ENCODE assay signal across 28 cellular contexts in genomic region chr9:126479515-126479914, GRCh38.
"Had no signal": no experiment of that assay in that cellular context is flagged by ENCODE, and none has a peak within 500 bp of the region (broad histone marks: within the 10 kb centered on the region; RNA-seq: fewer than 3 reads in every experiment).

No MANE protein-coding gene starts in this region.

- H3K27me3 ChIP-seq: esophagus muscularis mucosa, foreskin keratinocyte, gastroesophageal sphincter, heart left ventricle, hepatocyte, right atrium auricular region, suprapubic skin, transverse colon, vagina had no signal

- ATAC-seq: foreskin keratinocyte; gastroesophageal sphincter; heart left ventricle; left colon; sciatic nerve; stimulated activated naive CD8-positive, alpha-beta T cell treated with anti-CD3 and anti-CD28 coated beads, Interleukin-15, amount 100 ng/mL, for 72 hours had no signal

- H3K9me3 ChIP-seq: esophagus muscularis mucosa, gastroesophageal sphincter, heart left ventricle, left ventricle myocardium inferior, prostate gland, right atrium auricular region, suprapubic skin, transverse colon, vagina had no signal

- H3K4me3 Mint-ChIP-seq: memory B cell; natural killer cell treated with Interleukin-12 subunit alpha and Interleukin-12 subunit beta and Interleukin-15 and Interleukin-18, amount 100 ng/mL, for 72 hours; stimulated activated naive CD8-positive, alpha-beta T cell treated with anti-CD3 and anti-CD28 coated beads, Interleukin-15, amount 100 ng/mL, for 72 hours had no signal

- FAIRE-seq: endothelial cell of umbilical vein had no signal

- H3K4me1 ChIP-seq: foreskin keratinocyte, left ventricle myocardium inferior, parathyroid adenoma, prostate gland, right atrium auricular region, transverse colon, vagina had no signal

- H3K27ac ChIP-seq: coronary artery, esophagus muscularis mucosa, foreskin keratinocyte, gastroesophageal sphincter, heart left ventricle, hepatocyte, left ventricle myocardium inferior, parathyroid adenoma, prostate gland, right atrium auricular region, suprapubic skin, transverse colon, vagina had no signal

- H3K36me3 ChIP-seq: prostate gland, transverse colon, vagina had no signal

- H3K4me3 ChIP-seq: coronary artery, esophagus muscularis mucosa, gastroesophageal sphincter, heart left ventricle, hepatocyte, left ventricle myocardium inferior, lung, prostate gland, right atrium auricular region, smooth muscle cell, suprapubic skin, transverse colon, vagina had no signal

- H3K9me3 Mint-ChIP-seq: natural killer cell treated with Interleukin-12 subunit alpha and Interleukin-12 subunit beta and Interleukin-15 and Interleukin-18, amount 100 ng/mL, for 72 hours had no signal

- H3K36me3 Mint-ChIP-seq: natural killer cell treated with Interleukin-12 subunit alpha and Interleukin-12 subunit beta and Interleukin-15 and Interleukin-18, amount 100 ng/mL, for 72 hours had no signal

- H3K27ac Mint-ChIP-seq: memory B cell; natural killer cell treated with Interleukin-12 subunit alpha and Interleukin-12 subunit beta and Interleukin-15 and Interleukin-18, amount 100 ng/mL, for 72 hours had no signal

- DNase-seq: dermis blood vessel endothelial cell; effector memory CD4-positive, alpha-beta T cell; foreskin keratinocyte; left colon; left ventricle myocardium inferior; stimulated activated CD4-positive, alpha-beta T cell treated with anti-CD3 and anti-CD28 coated beads, Interleukin-12 subunit alpha, Interleukin-12 subunit beta, amount 100 ng/mL, for 4 hours; stimulated activated CD4-positive, alpha-beta T cell treated with anti-CD3 and anti-CD28 coated beads, Interleukin-1b, Interleukin-23, amount 100 ng/mL, for 48 hours; stimulated activated CD4-positive, alpha-beta T cell treated with anti-CD3 and anti-CD28 coated beads, Interleukin-4, amount 100 ng/mL, for 1 hour; stimulated activated CD8-positive, alpha-beta memory T cell treated with anti-CD3 and anti-CD28 coated beads, Interleukin-4, amount 100 ng/mL, for 48 hours; stimulated activated naive CD4-positive, alpha-beta T cell; stimulated activated naive CD8-positive, alpha-beta T cell treated with anti-CD3 and anti-CD28 coated beads, Interleukin-15, amount 100 ng/mL, for 72 hours; transverse colon had no signal

- H3K27me3 Mint-ChIP-seq: stimulated activated naive CD8-positive, alpha-beta T cell treated with anti-CD3 and anti-CD28 coated beads, Interleukin-15, amount 100 ng/mL, for 72 hours had no signal
